ENCODE assay signal across 9 cellular contexts in genomic region chr1:235015291-235015990, GRCh38.
DNase-seq lines count a peak whose midpoint lies in the region; ATAC-seq and TF ChIP-seq lines count a peak whose summit lies in the region.
"Had no signal": no experiment of that assay in that cellular context is flagged by ENCODE, and none has a peak within 500 bp of the region (broad histone marks: within the 10 kb centered on the region; RNA-seq: fewer than 3 reads in every experiment).

No MANE protein-coding gene starts in this region.

- TF ChIP-seq CTCF in psoas muscle (IDR thresholded peaks at IDR 0.05), result no peak

- ATAC-seq in GM18861 (IDR thresholded peaks at IDR 0.05; ENCODE audit: unreplicated experiment), result peak; percentile 27
- peak; percentile 36 for ATAC-seq in HG02678 (IDR thresholded peaks at IDR 0.05; ENCODE audit: unreplicated experiment)
- no peak for ATAC-seq in sciatic nerve
- ATAC-seq in SK-N-SH treated with all-trans-retinoic acid at 6 μM for 48 hours, result no peak
- ATAC-seq in psoas muscle, result no peak

- no peaks in the 10 kb centered on the region for H3K27me3 ChIP-seq in psoas muscle (ENCODE audit: insufficient read depth in 3 of 3, low read length in 2 of 3)
- H3K27me3 ChIP-seq: SJSA1 had no signal

- H3K4me3 ChIP-seq in psoas muscle, result no peak overlapping the region
- H3K4me3 ChIP-seq: SJSA1 had no signal

- H3K9me3 ChIP-seq in psoas muscle, result no peaks in the 10 kb centered on the region

- intact Hi-C loops in sciatic nerve (cut with DNase I) (no loop called here), psoas muscle (cut with DNase I) (no loop called here)

- 84 to 90% (median 85%) methylated on average over 6 of the region's 6 CpGs for WGBS in psoas muscle, 3 donors

- H3K27ac ChIP-seq in psoas muscle, result no peak overlapping the region
- H3K27ac ChIP-seq: SJSA1 had no signal

- peaks cover 7% of the 10 kb centered on the region for H3K4me1 ChIP-seq in psoas muscle

- no peaks in the 10 kb centered on the region for H3K36me3 ChIP-seq in psoas muscle (ENCODE audit: insufficient read depth in 1 of 2, low read depth in 1 of 2)
- H3K36me3 ChIP-seq: SJSA1 had no signal

- peak; percentile 55 to 74 for DNase-seq in activated CD4-positive, alpha-beta T cell treated with anti-CD3 and anti-CD28 coated beads, Interleukin-2, amount 50 U/mL, for 48 hours
- DNase-seq in sciatic nerve (ENCODE audit: low spot score) (peak; percentile 27), SIG-M5 (lab: John Stamatoyannopoulos, UW) (no peak), NCI-H2029 treated with DMSO at 0.1 percent for 48 hours (lab: John Stamatoyannopoulos, UW) (no peak), psoas muscle (no peak)

TF ChIP-seq in SK-N-SH treated with all-trans-retinoic acid at 6 μM for 48 hours, 23 proteins besides CTCF, POLR2A, EP300 and RAD21:
- TF ChIP-seq BACH2 (CRISPR knock-in tag; IDR thresholded peaks at IDR 0.05; ENCODE audit: borderline replicate concordance), result no peak
- no peak for TF ChIP-seq TOX (CRISPR knock-in tag; IDR thresholded peaks at IDR 0.05; ENCODE audit: borderline replicate concordance)
- no peak for TF ChIP-seq PPARA (CRISPR knock-in tag; IDR thresholded peaks at IDR 0.05; ENCODE audit: borderline replicate concordance)
- no peak for TF ChIP-seq ISL1 (CRISPR knock-in tag; IDR thresholded peaks at IDR 0.05)
- no peak for TF ChIP-seq OSR1 (CRISPR knock-in tag; IDR thresholded peaks at IDR 0.05)
- TF ChIP-seq ZNF70 (CRISPR knock-in tag; IDR thresholded peaks at IDR 0.05), result no peak
- no peak for TF ChIP-seq ARNTL (CRISPR knock-in tag; IDR thresholded peaks at IDR 0.05; ENCODE audit: borderline replicate concordance, low read depth)
- TF ChIP-seq SNAI2 (CRISPR knock-in tag; IDR thresholded peaks at IDR 0.05), result no peak
- no peak for TF ChIP-seq ZFP3 (CRISPR knock-in tag; IDR thresholded peaks at IDR 0.05)

Comparison
In these comparisons a context has a peak if more than half of its experiments do, and no peak if none do; other contexts are left out.
1. ATAC-seq: peak in GM18861 (single experiment) and HG02678 (single experiment); none in sciatic nerve (single experiment), SK-N-SH treated with all-trans-retinoic acid at 6 μM for 48 hours (single experiment) and psoas muscle (0 of 4).
2. DNase-seq: peak in activated CD4-positive, alpha-beta T cell treated with anti-CD3 and anti-CD28 coated beads, Interleukin-2, amount 50 U/mL, for 48 hours (2 of 2) and sciatic nerve (single experiment); none in SIG-M5 (single experiment), NCI-H2029 treated with DMSO at 0.1 percent for 48 hours (single experiment) and psoas muscle (0 of 2).